ENCODE assay signal across 9 cellular contexts in the genomic region with DNA sequence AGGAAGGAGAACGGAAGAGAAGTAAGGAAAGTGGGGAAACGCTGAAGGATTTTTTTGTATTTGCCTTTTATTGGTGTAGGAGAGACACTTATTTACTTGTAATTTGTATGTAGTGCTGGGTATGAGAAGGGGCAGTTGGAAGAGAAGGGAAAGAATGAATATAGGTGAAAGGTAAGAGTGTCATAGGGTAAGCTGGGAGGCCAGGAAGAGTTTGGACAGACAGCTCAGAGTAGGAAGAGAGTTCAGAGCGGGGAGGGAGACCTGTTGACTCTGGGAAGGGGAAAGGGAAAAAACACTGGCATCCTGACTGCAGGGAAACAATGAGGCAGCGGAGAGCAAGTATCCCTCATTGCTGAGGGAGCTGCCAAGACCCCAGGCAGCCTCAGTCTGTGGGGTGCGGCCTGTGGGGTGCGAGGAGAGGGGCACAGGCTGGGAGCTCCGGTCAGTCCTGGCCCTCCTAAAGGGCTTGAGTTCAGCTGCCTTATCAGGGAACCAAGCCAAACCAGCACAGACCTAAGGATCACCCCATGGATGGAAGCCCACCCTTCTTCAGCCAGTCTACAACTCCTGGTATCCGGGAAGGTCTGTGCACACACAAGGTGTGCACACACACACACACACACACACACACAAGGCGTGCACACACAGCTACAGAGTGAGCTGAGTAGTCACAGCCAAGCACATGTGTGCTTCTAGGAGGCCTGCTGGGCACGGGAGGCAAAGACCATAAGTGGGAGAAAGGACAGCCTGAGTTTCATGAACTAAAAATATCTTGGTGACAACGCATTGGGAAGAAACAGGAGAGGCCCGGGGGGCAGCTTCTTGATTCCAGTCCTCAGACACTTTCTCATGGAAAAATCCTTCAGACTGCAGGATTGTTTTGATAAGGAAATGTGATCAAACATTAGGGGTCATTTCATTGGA. TPM values are rescaled to one million over a fixed set of nuclear protein-coding genes. Genes with fewer than 3 reads are reported as not detected.
A peak's percentile ranks its signal among the peaks of the same experiment; 100 is the strongest.
DNase-seq lines count a peak whose midpoint lies in the region; ATAC-seq and TF ChIP-seq lines count a peak whose summit lies in the region.
"Had no signal": no experiment of that assay in that cellular context is flagged by ENCODE, and none has a peak within 500 bp of the region (broad histone marks: within the 10 kb centered on the region; RNA-seq: fewer than 3 reads in every experiment).

No MANE protein-coding gene starts in this region.

- ATAC-seq in PC-3 = no peak
- no peak for ATAC-seq in naive thymus-derived CD4-positive, alpha-beta T cell
- ATAC-seq in HG02852 (IDR thresholded peaks at IDR 0.05; ENCODE audit: unreplicated experiment) = no peak
- no peak for ATAC-seq in HG02885 (IDR thresholded peaks at IDR 0.05; ENCODE audit: poor library complexity, unreplicated experiment)
- no peak for ATAC-seq in HG02623 (IDR thresholded peaks at IDR 0.05; ENCODE audit: unreplicated experiment)

- H3K4me1 Mint-ChIP-seq in naive thymus-derived CD4-positive, alpha-beta T cell = peaks cover 34 to 75% (median 69%) of the 10 kb centered on the region in 7 donors

- no peaks in the 10 kb centered on the region for H3K9me3 ChIP-seq in PC-3 (ENCODE audit: low read length)
- no peaks in the 10 kb centered on the region for H3K9me3 ChIP-seq in naive thymus-derived CD4-positive, alpha-beta T cell (ENCODE audit: control insufficient read depth in 2 of 3, low read length in 3 of 3)

- peak overlapping the region; percentile 99 for H3K27ac ChIP-seq in ACC112 (ENCODE audit: low read depth, low read length)
- no peak overlapping the region for H3K27ac ChIP-seq in PC-3 (ENCODE audit: low read length)
- no peak overlapping the region for H3K27ac ChIP-seq in naive thymus-derived CD4-positive, alpha-beta T cell (ENCODE audit: low read depth, low read length)

- H2AFZ ChIP-seq in ACC112 (ENCODE audit: low read length, unreplicated experiment) = no peak overlapping the region
- H2AFZ ChIP-seq in PC-3 (ENCODE audit: low read length) = no peak overlapping the region

- intact Hi-C loops in PC-3 (cut with micrococcal nuclease) = no loop called here
- intact Hi-C loops in naive thymus-derived CD4-positive, alpha-beta T cell (cut with micrococcal nuclease) = no loop called here

- BruUV-seq in PC-3 (replicated peaks; lab: Mats Ljungman, UMichigan) = no TSS peak

- H3K79me2 ChIP-seq in ACC112 (ENCODE audit: control insufficient read depth, insufficient read depth, low read length, unreplicated experiment) (peaks cover 47% of the 10 kb centered on the region), PC-3 (ENCODE audit: low read length) (peaks cover 64% of the 10 kb centered on the region)

- peak overlapping the region in 5 of 10 donors; percentile 2 to 89 (median 34) for H3K4me3 Mint-ChIP-seq in naive thymus-derived CD4-positive, alpha-beta T cell
- H3K4me3 Mint-ChIP-seq: activated naive CD8-positive, alpha-beta T cell treated with anti-CD3 and anti-CD28 coated beads for 36 hours had no signal

- no peaks in the 10 kb centered on the region for H3K27me3 Mint-ChIP-seq in naive thymus-derived CD4-positive, alpha-beta T cell
- H3K27me3 Mint-ChIP-seq: activated naive CD8-positive, alpha-beta T cell treated with anti-CD3 and anti-CD28 coated beads for 36 hours had no signal

- H3K27me3 ChIP-seq in ACC112 (ENCODE audit: insufficient read depth, low read length) (no peaks in the 10 kb centered on the region), PC-3 (ENCODE audit: low read length) (no peaks in the 10 kb centered on the region)
- H3K27me3 ChIP-seq in naive thymus-derived CD4-positive, alpha-beta T cell (ENCODE audit: control insufficient read depth in 2 of 2, insufficient read depth in 2 of 2, low read length in 2 of 2) = no peaks in the 10 kb centered on the region

- no peaks in the 10 kb centered on the region for H3K9me2 ChIP-seq in PC-3 (replicated peaks; ENCODE audit: low read length)

- peaks cover 4% of the 10 kb centered on the region for H3F3A ChIP-seq in PC-3 (ENCODE audit: low read length, unreplicated experiment)

- H3K36me3 ChIP-seq in ACC112 (ENCODE audit: insufficient read depth, low read length) (no peaks in the 10 kb centered on the region; the same call in 1 of the 2 replicates), PC-3 (ENCODE audit: low read depth, low read length) (no peaks in the 10 kb centered on the region)
- H3K36me3 ChIP-seq in naive thymus-derived CD4-positive, alpha-beta T cell (ENCODE audit: control insufficient read depth in 2 of 3, insufficient read depth in 3 of 3, low read length in 3 of 3) = peaks cover 0 to 5% (median 0%) of the 10 kb centered on the region in 3 experiments

- H3K36me3 Mint-ChIP-seq in naive thymus-derived CD4-positive, alpha-beta T cell = peaks cover 0 to 25% (median 9%) of the 10 kb centered on the region in 5 donors
- H3K36me3 Mint-ChIP-seq: activated naive CD8-positive, alpha-beta T cell treated with anti-CD3 and anti-CD28 coated beads for 36 hours had no signal

- no peak overlapping the region for H3K9ac ChIP-seq in PC-3 (ENCODE audit: low read length)

- peak overlapping the region; percentile 79 for H3K4me3 ChIP-seq in ACC112 (ENCODE audit: low read depth, low read length)
- peak overlapping the region; percentile 89 for H3K4me3 ChIP-seq in PC-3 (ENCODE audit: low read length)
- peak overlapping the region; percentile 67 for H3K4me3 ChIP-seq in epithelial cell of proximal tubule (ENCODE audit: low read depth, low read length)
- H3K4me3 ChIP-seq in naive thymus-derived CD4-positive, alpha-beta T cell (ENCODE audit: low read length) = no peak overlapping the region

- peak overlapping the region in 7 of 9 donors; percentile 2 to 95 (median 16) for H3K27ac Mint-ChIP-seq in naive thymus-derived CD4-positive, alpha-beta T cell
- H3K27ac Mint-ChIP-seq: activated naive CD8-positive, alpha-beta T cell treated with anti-CD3 and anti-CD28 coated beads for 36 hours had no signal

- no peaks in the 10 kb centered on the region for H4K20me1 ChIP-seq in PC-3 (ENCODE audit: low read length)

- no peak for DNase-seq in PC-3
- no peak for DNase-seq in epithelial cell of proximal tubule (ENCODE audit: low read depth)
- DNase-seq in naive thymus-derived CD4-positive, alpha-beta T cell = no peak
- no peak for DNase-seq in CD1c-positive myeloid dendritic cell (ENCODE audit: extremely low spot score)
- DNase-seq: activated naive CD8-positive, alpha-beta T cell treated with anti-CD3 and anti-CD28 coated beads for 36 hours had no signal

- H3K4me2 ChIP-seq in PC-3 (ENCODE audit: low read length) = peak overlapping the region; percentile 93

- peaks cover 0 to 1% (median 0%) of the 10 kb centered on the region in 11 donors for H3K9me3 Mint-ChIP-seq in naive thymus-derived CD4-positive, alpha-beta T cell
- H3K9me3 Mint-ChIP-seq: activated naive CD8-positive, alpha-beta T cell treated with anti-CD3 and anti-CD28 coated beads for 36 hours had no signal

- POLR2A ChIA-PET in PC-3 (lab: Charles Lee; ENCODE audit: unreplicated experiment) = interaction anchor here (0.5 kb wide), 1 partner anchor 24 kb away, joined by 3 read pairs; no protein-coding TSS in a partner anchor
- POLR2A ChIA-PET in naive thymus-derived CD4-positive, alpha-beta T cell (lab: Charles Lee) = interaction anchor here (1.3 kb wide), 2 partner anchors 9 to 52 kb away, joined by 3 read pairs; no protein-coding TSS in a partner anchor

- TF ChIP-seq CTCF in PC-3 (conservative IDR thresholded peaks at IDR 0.05; ENCODE audit: low read depth, low read length) = no peak
- TF ChIP-seq CTCF in epithelial cell of proximal tubule (conservative IDR thresholded peaks at IDR 0.05; ENCODE audit: low read depth, low read length) = no peak

- CTCF ChIA-PET in PC-3 (lab: Charles Lee) = no interaction called here
- CTCF ChIA-PET in naive thymus-derived CD4-positive, alpha-beta T cell (lab: Charles Lee) = no interaction called here

- H3K4me1 ChIP-seq in ACC112 (ENCODE audit: control insufficient read depth, insufficient read depth, low read length, unreplicated experiment) (peaks cover 53% of the 10 kb centered on the region), PC-3 (ENCODE audit: insufficient read depth, low read length) (peaks cover 37% of the 10 kb centered on the region)
- H3K4me1 ChIP-seq in naive thymus-derived CD4-positive, alpha-beta T cell (ENCODE audit: control insufficient read depth in 2 of 2, insufficient read depth in 2 of 2, low read length in 2 of 2) = peaks cover 15 to 19% of the 10 kb centered on the region in 2 donors

RNA-seq across cellular contexts. Expression of gene TRAF3IP2, which starts 2.9 kb away (rescaled TPM):
- 26.1 and 37.7 TPM in 2 replicates for total RNA-seq in PC-3 (2014; rRNA removed)
- 31.3 and 37.8 TPM in 2 replicates for total RNA-seq in epithelial cell of proximal tubule
- 10 to 100 TPM; 12.7 to 22.1 (median 21.0) TPM for total RNA-seq in naive thymus-derived CD4-positive, alpha-beta T cell
- 10 to 100 TPM; 16.8 to 21.0 TPM for polyA plus RNA-seq in naive thymus-derived CD4-positive, alpha-beta T cell
